10 cellular contexts compared by ENCODE assay signal in genomic region chr15:60589728-60590127, GRCh38.
DNase-seq lines count a peak whose midpoint lies in the region; ATAC-seq and TF ChIP-seq lines count a peak whose summit lies in the region.
"Had no signal": no experiment of that assay in that cellular context is flagged by ENCODE, and none has a peak within 500 bp of the region (broad histone marks: within the 10 kb centered on the region; RNA-seq: fewer than 3 reads in every experiment).

No MANE protein-coding gene starts in this region.

- H3K36me3 ChIP-seq in liver (ENCODE audit: control insufficient read depth in 4 of 4, insufficient read depth in 3 of 4, low read depth in 1 of 4, low read length in 3 of 4) (no peaks in the 10 kb centered on the region), upper lobe of right lung (no peaks in the 10 kb centered on the region), A673 (ENCODE audit: insufficient read depth, low read length, poor library complexity, severe bottlenecking) (no peaks in the 10 kb centered on the region)

- H3K9me3 ChIP-seq in liver (ENCODE audit: control insufficient read depth in 4 of 4, low read length in 3 of 4) (no peaks in the 10 kb centered on the region), upper lobe of right lung (no peaks in the 10 kb centered on the region), A673 (ENCODE audit: low read depth, low read length, poor library complexity, severe bottlenecking) (no peaks in the 10 kb centered on the region)

- peak overlapping the region; percentile 74 for H3K4me3 Mint-ChIP-seq in activated naive CD4-positive, alpha-beta T cell treated with anti-CD3 and anti-CD28 coated beads, Interleukin-2, amount 10 ng/mL, durations not matched to agents 7 days and 5 days

- H3K27me3 Mint-ChIP-seq in activated naive CD4-positive, alpha-beta T cell treated with anti-CD3 and anti-CD28 coated beads, Interleukin-2, amount 10 ng/mL, durations not matched to agents 7 days and 5 days: peaks cover 13% of the 10 kb centered on the region

- H3K9ac ChIP-seq in liver (ENCODE audit: low read depth in 1 of 2, low read length in 2 of 2): peak overlapping the region; percentile 41 to 49

- POLR2A ChIA-PET in A673 (lab: Charles Lee; ENCODE audit: low non-redundant PET): no interaction called here

- H3K4me3 ChIP-seq in liver (ENCODE audit: low read depth in 1 of 3, low read length in 3 of 3): peak overlapping the region in 1 of 3 donors; percentile 100
- H3K4me3 ChIP-seq in upper lobe of right lung: peak overlapping the region; percentile 75
- no peak overlapping the region for H3K4me3 ChIP-seq in A673 (ENCODE audit: low read depth, low read length, poor library complexity, severe bottlenecking)

- H3K9me3 Mint-ChIP-seq in activated naive CD4-positive, alpha-beta T cell treated with anti-CD3 and anti-CD28 coated beads, Interleukin-2, amount 10 ng/mL, durations not matched to agents 7 days and 5 days: no peaks in the 10 kb centered on the region
- no peaks in the 10 kb centered on the region for H3K9me3 Mint-ChIP-seq in activated naive CD4-positive, alpha-beta T cell treated with anti-CD3 and anti-CD28 coated beads, Interleukin-2, amount 50 U/mL, for 72 hours

- peak overlapping the region; percentile 95 to 98 for H3K27ac ChIP-seq in liver (ENCODE audit: low read depth in 1 of 2, low read length in 2 of 2)
- H3K27ac ChIP-seq in upper lobe of right lung: no peak overlapping the region
- H3K27ac ChIP-seq in A673 (ENCODE audit: low read depth, low read length, poor library complexity, severe bottlenecking): no peak overlapping the region

- no peak for TF ChIP-seq RAD21 in liver (IDR thresholded peaks at IDR 0.05)

- H3K4me1 ChIP-seq in liver (ENCODE audit: control insufficient read depth in 4 of 4, insufficient read depth in 4 of 4, low read length in 3 of 4) (peaks cover 0 to 65% (median 50%) of the 10 kb centered on the region in 4 donors), upper lobe of right lung (no peaks in the 10 kb centered on the region), A673 (ENCODE audit: insufficient read depth, low read length, poor library complexity, severe bottlenecking) (peaks cover 8% of the 10 kb centered on the region)

- no peak for DNase-seq in activated naive CD4-positive, alpha-beta T cell treated with anti-CD3 and anti-CD28 coated beads, Interleukin-2, amount 10 ng/mL, durations not matched to agents 7 days and 5 days
- DNase-seq in activated naive CD4-positive, alpha-beta T cell treated with Interleukin-2 at 50 U/mL for 16 hours: no peak
- no peak for DNase-seq in activated naive CD4-positive, alpha-beta T cell treated with anti-CD3 and anti-CD28 coated beads, Interleukin-2, amount 50 U/mL, for 72 hours (ENCODE audit: low spot score in 2 of 2)
- no peak for DNase-seq in upper lobe of right lung
- DNase-seq in A673 (ENCODE audit: low spot score): no peak
- no peak for DNase-seq in Kasumi-1 (lab: John Stamatoyannopoulos, UW)
- DNase-seq: NCI-H2029 had no signal

- CTCF ChIA-PET in activated naive CD4-positive, alpha-beta T cell treated with anti-CD3 and anti-CD28 coated beads, Interleukin-2, amount 10 ng/mL, durations not matched to agents 7 days and 5 days (lab: Charles Lee): interaction anchor here (0.7 to 6.3 kb wide), 4 partner anchors 60 to 343 kb away, joined by 3 to 83 read pairs (median 5); no protein-coding TSS in a partner anchor
- CTCF ChIA-PET in A673 (lab: Charles Lee): no interaction called here

- ATAC-seq in activated naive CD4-positive, alpha-beta T cell treated with anti-CD3 and anti-CD28 coated beads, Interleukin-2, amount 50 U/mL, for 72 hours: no peak
- ATAC-seq in upper lobe of right lung: no peak
- no peak for ATAC-seq in HG02623 (IDR thresholded peaks at IDR 0.05; ENCODE audit: unreplicated experiment)

- intact Hi-C loops in upper lobe of right lung (cut with DNase I): no loop called here
- intact Hi-C loops in A673 (cut with micrococcal nuclease; ENCODE audit: unreplicated experiment): loop anchor here (10.0 kb wide), 1 partner anchor 445 kb away; no protein-coding TSS in a partner anchor

- TF ChIP-seq CTCF in liver (IDR thresholded peaks at IDR 0.05; ENCODE audit: low read depth, low read length, missing input control) (no peak), upper lobe of right lung (IDR thresholded peaks at IDR 0.05) (no peak), A673 (conservative IDR thresholded peaks at IDR 0.05; ENCODE audit: low read depth, low read length) (no peak)

- H3K36me3 Mint-ChIP-seq in activated naive CD4-positive, alpha-beta T cell treated with anti-CD3 and anti-CD28 coated beads, Interleukin-2, amount 10 ng/mL, durations not matched to agents 7 days and 5 days: peaks cover 13% of the 10 kb centered on the region
- peaks cover 0 to 19% of the 10 kb centered on the region in 2 donors for H3K36me3 Mint-ChIP-seq in activated naive CD4-positive, alpha-beta T cell treated with anti-CD3 and anti-CD28 coated beads, Interleukin-2, amount 50 U/mL, for 72 hours

- peaks cover 72% of the 10 kb centered on the region for H3K4me1 Mint-ChIP-seq in activated naive CD4-positive, alpha-beta T cell treated with anti-CD3 and anti-CD28 coated beads, Interleukin-2, amount 10 ng/mL, durations not matched to agents 7 days and 5 days

- WGBS in liver: 42% methylated on average over 1 of the region's 1 CpG

- H3K27me3 ChIP-seq in liver (ENCODE audit: control insufficient read depth in 4 of 4, insufficient read depth in 4 of 4, low read length in 3 of 4) (no peaks in the 10 kb centered on the region), upper lobe of right lung (no peaks in the 10 kb centered on the region), A673 (replicated peaks; ENCODE audit: insufficient read depth, low read depth, low read length, poor library complexity) (peaks cover 78% of the 10 kb centered on the region)

- BruUV-seq in A673 (replicated peaks; lab: Mats Ljungman, UMichigan): no TSS peak

- peak overlapping the region; percentile 83 for H3K27ac Mint-ChIP-seq in activated naive CD4-positive, alpha-beta T cell treated with anti-CD3 and anti-CD28 coated beads, Interleukin-2, amount 10 ng/mL, durations not matched to agents 7 days and 5 days
- peak overlapping the region; percentile 79 for H3K27ac Mint-ChIP-seq in activated naive CD4-positive, alpha-beta T cell treated with anti-CD3 and anti-CD28 coated beads, Interleukin-2, amount 50 U/mL, for 72 hours
- H3K27ac Mint-ChIP-seq: B cell had no signal

TF ChIP-seq in liver, 16 proteins besides CTCF, POLR2A, EP300 and RAD21:
- TF ChIP-seq HNF4G (IDR thresholded peaks at IDR 0.05): no peak
- no peak for TF ChIP-seq FOXA1 (IDR thresholded peaks at IDR 0.05)
- TF ChIP-seq SP1 (IDR thresholded peaks at IDR 0.05): no peak
- TF ChIP-seq TAF1 (conservative IDR thresholded peaks at IDR 0.05): no peak
- no peak for TF ChIP-seq EGR1 (IDR thresholded peaks at IDR 0.05; ENCODE audit: low read depth in 2 of 2)
- no peak for TF ChIP-seq ATF3 (IDR thresholded peaks at IDR 0.05)
- TF ChIP-seq MAX (IDR thresholded peaks at IDR 0.05): no peak
- no peak for TF ChIP-seq NR2F2 (IDR thresholded peaks at IDR 0.05)
- TF ChIP-seq FOXA2 (IDR thresholded peaks at IDR 0.05): no peak
- TF ChIP-seq ZBTB33 (IDR thresholded peaks at IDR 0.05): no peak
- no peak for TF ChIP-seq REST (IDR thresholded peaks at IDR 0.05)

Comparison
In these comparisons a context has a peak if more than half of its experiments do, and no peak if none do; other contexts are left out.
1. H3K27ac ChIP-seq: peak in liver (2 of 2); none in upper lobe of right lung (single experiment) and A673 (single experiment).